1 cellular context compared by ENCODE assay signal in the genomic region with DNA sequence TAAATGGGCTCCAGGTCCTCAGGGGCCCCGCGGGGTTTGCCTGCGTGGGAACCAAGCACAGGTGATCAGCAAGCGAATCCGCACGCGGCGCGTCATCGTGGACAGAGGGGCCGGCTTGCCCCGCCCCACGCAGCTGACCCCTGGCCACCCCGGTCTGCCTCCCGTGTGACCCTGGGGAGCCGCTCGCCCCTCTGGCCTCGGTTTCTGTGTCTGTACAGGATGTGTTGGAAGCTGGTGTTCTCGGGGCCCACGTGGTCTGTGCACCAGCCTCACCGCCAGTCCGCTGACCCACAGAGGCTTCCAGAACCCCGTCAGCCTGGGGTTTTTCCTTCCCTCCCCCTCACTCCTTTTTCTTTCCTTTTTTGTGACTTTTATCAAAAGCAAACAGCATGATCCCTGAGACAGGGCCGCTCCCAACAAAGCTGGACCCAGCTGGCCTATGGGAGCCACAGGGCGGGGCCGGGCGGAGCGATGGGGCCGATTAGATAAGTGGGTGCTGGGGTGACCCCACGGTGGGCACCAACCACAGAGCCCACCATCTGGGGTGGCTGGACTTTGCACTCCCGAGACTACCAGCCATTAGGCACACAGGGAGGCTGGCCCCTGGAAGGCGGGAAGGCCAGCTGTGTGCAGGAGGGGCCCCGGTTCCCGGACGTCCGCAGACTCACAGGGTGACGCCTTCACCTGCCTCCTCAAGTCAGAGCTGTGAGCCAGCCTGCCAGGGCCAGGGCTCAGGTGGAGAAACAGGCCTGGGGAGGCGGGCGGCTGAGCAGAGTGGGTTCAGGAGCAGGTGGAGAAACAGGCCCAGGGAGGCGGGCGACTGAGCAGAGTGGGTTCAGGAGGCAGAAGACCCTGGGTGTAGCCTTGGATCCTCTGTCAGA.
TF ChIP-seq lines count a peak whose summit lies in the region.

No MANE protein-coding gene starts in this region.

TF ChIP-seq in HepG2, 621 proteins besides CTCF, POLR2A, EP300 and RAD21 (continued from another document and continues in another):
- TF ChIP-seq, protein P1, sequence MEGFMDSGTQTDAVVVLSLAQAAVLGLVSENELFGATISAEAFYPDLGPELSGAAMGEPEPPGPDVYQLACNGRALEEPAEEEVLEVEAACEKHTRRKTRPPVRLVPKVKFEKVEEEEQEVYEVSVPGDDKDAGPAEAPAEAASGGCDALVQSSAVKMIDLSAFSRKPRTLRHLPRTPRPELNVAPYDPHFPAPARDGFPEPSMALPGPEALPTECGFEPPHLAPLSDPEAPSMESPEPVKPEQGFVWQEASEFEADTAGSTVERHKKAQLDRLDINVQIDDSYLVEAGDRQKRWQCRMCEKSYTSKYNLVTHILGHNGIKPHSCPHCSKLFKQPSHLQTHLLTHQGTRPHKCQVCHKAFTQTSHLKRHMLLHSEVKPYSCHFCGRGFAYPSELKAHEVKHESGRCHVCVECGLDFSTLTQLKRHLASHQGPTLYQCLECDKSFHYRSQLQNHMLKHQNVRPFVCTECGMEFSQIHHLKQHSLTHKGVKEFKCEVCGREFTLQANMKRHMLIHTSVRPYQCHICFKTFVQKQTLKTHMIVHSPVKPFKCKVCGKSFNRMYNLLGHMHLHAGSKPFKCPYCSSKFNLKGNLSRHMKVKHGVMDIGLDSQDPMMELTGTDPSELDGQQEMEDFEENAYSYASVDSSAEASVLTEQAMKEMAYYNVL (CRISPR knock-in tag; IDR thresholded peaks at IDR 0.05; ENCODE audit: borderline replicate concordance), result peak; percentile 99
- TF ChIP-seq ZNF768 (CRISPR knock-in tag; IDR thresholded peaks at IDR 0.05) (no peak), GFI1 (CRISPR knock-in tag; IDR thresholded peaks at IDR 0.05; ENCODE audit: borderline replicate concordance) (no peak), RFXANK (CRISPR knock-in tag; IDR thresholded peaks at IDR 0.05) (no peak), MAFG (CRISPR knock-in tag; IDR thresholded peaks at IDR 0.05) (no peak), NFIC (IDR thresholded peaks at IDR 0.05; ENCODE audit: low read length) (no peak), ZMYM2 (CRISPR knock-in tag; IDR thresholded peaks at IDR 0.05) (0 out of 2 replicates have a peak, but pooled peaks have one; percentile 15), GABPA (IDR thresholded peaks at IDR 0.05; ENCODE audit: low read depth, low read length) (no peak), GABPA (CRISPR knock-in tag; IDR thresholded peaks at IDR 0.05; ENCODE audit: low read depth) (peak; percentile 26; the same call in 1 of the 2 replicates), ZNF788 (CRISPR knock-in tag; IDR thresholded peaks at IDR 0.05; ENCODE audit: borderline replicate concordance) (peak; percentile 97), NCOA5 (CRISPR knock-in tag; IDR thresholded peaks at IDR 0.05) (no peak), PHF8 (CRISPR knock-in tag; IDR thresholded peaks at IDR 0.05) (0 out of 2 replicates have a peak, but pooled peaks have one; percentile 40), SATB2 (CRISPR knock-in tag; IDR thresholded peaks at IDR 0.05) (no peak), ZFP62 (CRISPR knock-in tag; IDR thresholded peaks at IDR 0.05) (no peak), DNMT1 (CRISPR knock-in tag; IDR thresholded peaks at IDR 0.05) (no peak), HMG20B (CRISPR knock-in tag; conservative IDR thresholded peaks at IDR 0.05) (0 out of 2 replicates have a peak, but pooled peaks have one; percentile 39), CBX2 (IDR thresholded peaks at IDR 0.05; ENCODE audit: low read depth, low read length) (no peak), CBX2 (CRISPR knock-in tag; IDR thresholded peaks at IDR 0.05; ENCODE audit: low read depth) (no peak), PHF20 (CRISPR knock-in tag; IDR thresholded peaks at IDR 0.05) (0 out of 2 replicates have a peak, but pooled peaks have one; percentile 53), GATAD1 (CRISPR knock-in tag; IDR thresholded peaks at IDR 0.05) (peak; percentile 45; the same call in 1 of the 2 replicates), MAZ (IDR thresholded peaks at IDR 0.05; ENCODE audit: borderline replicate concordance, low read depth, low read length) (no peak), MAZ (CRISPR knock-in tag; IDR thresholded peaks at IDR 0.05; ENCODE audit: low read depth) (peak; percentile 90), YEATS2 (CRISPR knock-in tag; IDR thresholded peaks at IDR 0.05; ENCODE audit: borderline replicate concordance) (no peak), ZNF354B (CRISPR knock-in tag; IDR thresholded peaks at IDR 0.05) (no peak), KLF12 (CRISPR knock-in tag; IDR thresholded peaks at IDR 0.05; ENCODE audit: borderline replicate concordance) (no peak), ZFX (CRISPR knock-in tag; IDR thresholded peaks at IDR 0.05; ENCODE audit: low read depth) (peak; percentile 63), ERF (CRISPR knock-in tag; IDR thresholded peaks at IDR 0.05) (peak; percentile 51; the same call in 1 of the 2 replicates), NFKBIZ (CRISPR knock-in tag; IDR thresholded peaks at IDR 0.05) (no peak), ZFP82 (CRISPR knock-in tag; IDR thresholded peaks at IDR 0.05; ENCODE audit: borderline replicate concordance) (peak; percentile 80; the same call in 1 of the 2 replicates), KLF13 (CRISPR knock-in tag; IDR thresholded peaks at IDR 0.05) (peak; percentile 33; the same call in 1 of the 2 replicates), FIP1L1 (IDR thresholded peaks at IDR 0.05; ENCODE audit: borderline replicate concordance, insufficient read depth, low read depth, low read length) (no peak), ZNF263 (CRISPR knock-in tag; IDR thresholded peaks at IDR 0.05) (0 out of 2 replicates have a peak, but pooled peaks have one; percentile 7), ATAD3A (CRISPR knock-in tag; IDR thresholded peaks at IDR 0.05) (no peak), ZNF614 (CRISPR knock-in tag; IDR thresholded peaks at IDR 0.05; ENCODE audit: borderline replicate concordance) (peak; percentile 71; the same call in 1 of the 2 replicates), POLR2G (IDR thresholded peaks at IDR 0.05; ENCODE audit: low read depth, low read length) (peak; percentile 68; the same call in 1 of the 2 replicates), ZNF557 (CRISPR knock-in tag; IDR thresholded peaks at IDR 0.05) (peak; percentile 70), ZNF546 (CRISPR knock-in tag; conservative IDR thresholded peaks at IDR 0.05) (peak; percentile 96), IKZF1 (IDR thresholded peaks at IDR 0.05) (no peak), ZNF547 (CRISPR knock-in tag; IDR thresholded peaks at IDR 0.05) (peak; percentile 82), HHEX (CRISPR knock-in tag; IDR thresholded peaks at IDR 0.05) (0 out of 2 replicates have a peak, but pooled peaks have one; percentile 5), ZNF562 (CRISPR knock-in tag; IDR thresholded peaks at IDR 0.05; ENCODE audit: borderline replicate concordance) (no peak), ZNF253 (CRISPR knock-in tag; IDR thresholded peaks at IDR 0.05; ENCODE audit: borderline replicate concordance) (peak; percentile 74; the same call in 1 of the 2 replicates), MAF1 (CRISPR knock-in tag; IDR thresholded peaks at IDR 0.05; ENCODE audit: borderline replicate concordance) (peak; percentile 23; the same call in 1 of the 2 replicates), RBFOX2 (IDR thresholded peaks at IDR 0.05; ENCODE audit: low read depth, low read length) (peak; percentile 74), ZNF543 (CRISPR knock-in tag; IDR thresholded peaks at IDR 0.05) (peak; percentile 44; the same call in 1 of the 2 replicates), ZNF746 (CRISPR knock-in tag; IDR thresholded peaks at IDR 0.05) (peak; percentile 84), HOXA5 (CRISPR knock-in tag; IDR thresholded peaks at IDR 0.05) (no peak), ZNF83 (CRISPR knock-in tag; IDR thresholded peaks at IDR 0.05; ENCODE audit: borderline replicate concordance) (no peak), ZFYVE20 (CRISPR knock-in tag; IDR thresholded peaks at IDR 0.05; ENCODE audit: borderline replicate concordance, low read depth) (no peak), TBX2 (CRISPR knock-in tag; IDR thresholded peaks at IDR 0.05; ENCODE audit: borderline replicate concordance) (peak; percentile 97), ZNF652 (CRISPR knock-in tag; IDR thresholded peaks at IDR 0.05; ENCODE audit: borderline replicate concordance, low read depth) (no peak), ZNF781 (CRISPR knock-in tag; IDR thresholded peaks at IDR 0.05; ENCODE audit: borderline replicate concordance, not compliant biosample characterization) (peak; percentile 87)
- TF ChIP-seq, protein P2, sequence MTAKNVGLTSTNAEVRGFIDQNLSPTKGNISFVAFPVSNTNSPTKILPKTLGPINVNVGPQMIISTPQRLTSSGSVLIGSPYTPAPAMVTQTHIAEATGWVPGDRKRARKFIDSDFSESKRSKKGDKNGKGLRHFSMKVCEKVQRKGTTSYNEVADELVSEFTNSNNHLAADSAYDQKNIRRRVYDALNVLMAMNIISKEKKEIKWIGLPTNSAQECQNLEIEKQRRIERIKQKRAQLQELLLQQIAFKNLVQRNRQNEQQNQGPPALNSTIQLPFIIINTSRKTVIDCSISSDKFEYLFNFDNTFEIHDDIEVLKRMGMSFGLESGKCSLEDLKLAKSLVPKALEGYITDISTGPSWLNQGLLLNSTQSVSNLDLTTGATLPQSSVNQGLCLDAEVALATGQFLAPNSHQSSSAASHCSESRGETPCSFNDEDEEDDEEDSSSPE (CRISPR knock-in tag; IDR thresholded peaks at IDR 0.05), result peak; percentile 74
- TF ChIP-seq, protein P3, sequence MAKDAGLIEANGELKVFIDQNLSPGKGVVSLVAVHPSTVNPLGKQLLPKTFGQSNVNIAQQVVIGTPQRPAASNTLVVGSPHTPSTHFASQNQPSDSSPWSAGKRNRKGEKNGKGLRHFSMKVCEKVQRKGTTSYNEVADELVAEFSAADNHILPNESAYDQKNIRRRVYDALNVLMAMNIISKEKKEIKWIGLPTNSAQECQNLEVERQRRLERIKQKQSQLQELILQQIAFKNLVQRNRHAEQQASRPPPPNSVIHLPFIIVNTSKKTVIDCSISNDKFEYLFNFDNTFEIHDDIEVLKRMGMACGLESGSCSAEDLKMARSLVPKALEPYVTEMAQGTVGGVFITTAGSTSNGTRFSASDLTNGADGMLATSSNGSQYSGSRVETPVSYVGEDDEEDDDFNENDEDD (CRISPR knock-in tag; IDR thresholded peaks at IDR 0.05; ENCODE audit: borderline replicate concordance), result peak; percentile 77
- TF ChIP-seq, protein P4, sequence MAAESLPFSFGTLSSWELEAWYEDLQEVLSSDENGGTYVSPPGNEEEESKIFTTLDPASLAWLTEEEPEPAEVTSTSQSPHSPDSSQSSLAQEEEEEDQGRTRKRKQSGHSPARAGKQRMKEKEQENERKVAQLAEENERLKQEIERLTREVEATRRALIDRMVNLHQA (CRISPR knock-in tag; IDR thresholded peaks at IDR 0.05), result no peak
- TF ChIP-seq, protein P5, sequence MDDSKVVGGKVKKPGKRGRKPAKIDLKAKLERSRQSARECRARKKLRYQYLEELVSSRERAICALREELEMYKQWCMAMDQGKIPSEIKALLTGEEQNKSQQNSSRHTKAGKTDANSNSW (CRISPR knock-in tag; IDR thresholded peaks at IDR 0.05; ENCODE audit: borderline replicate concordance), result no peak; the same call in 1 of the 2 replicates
- TF ChIP-seq, protein P6, sequence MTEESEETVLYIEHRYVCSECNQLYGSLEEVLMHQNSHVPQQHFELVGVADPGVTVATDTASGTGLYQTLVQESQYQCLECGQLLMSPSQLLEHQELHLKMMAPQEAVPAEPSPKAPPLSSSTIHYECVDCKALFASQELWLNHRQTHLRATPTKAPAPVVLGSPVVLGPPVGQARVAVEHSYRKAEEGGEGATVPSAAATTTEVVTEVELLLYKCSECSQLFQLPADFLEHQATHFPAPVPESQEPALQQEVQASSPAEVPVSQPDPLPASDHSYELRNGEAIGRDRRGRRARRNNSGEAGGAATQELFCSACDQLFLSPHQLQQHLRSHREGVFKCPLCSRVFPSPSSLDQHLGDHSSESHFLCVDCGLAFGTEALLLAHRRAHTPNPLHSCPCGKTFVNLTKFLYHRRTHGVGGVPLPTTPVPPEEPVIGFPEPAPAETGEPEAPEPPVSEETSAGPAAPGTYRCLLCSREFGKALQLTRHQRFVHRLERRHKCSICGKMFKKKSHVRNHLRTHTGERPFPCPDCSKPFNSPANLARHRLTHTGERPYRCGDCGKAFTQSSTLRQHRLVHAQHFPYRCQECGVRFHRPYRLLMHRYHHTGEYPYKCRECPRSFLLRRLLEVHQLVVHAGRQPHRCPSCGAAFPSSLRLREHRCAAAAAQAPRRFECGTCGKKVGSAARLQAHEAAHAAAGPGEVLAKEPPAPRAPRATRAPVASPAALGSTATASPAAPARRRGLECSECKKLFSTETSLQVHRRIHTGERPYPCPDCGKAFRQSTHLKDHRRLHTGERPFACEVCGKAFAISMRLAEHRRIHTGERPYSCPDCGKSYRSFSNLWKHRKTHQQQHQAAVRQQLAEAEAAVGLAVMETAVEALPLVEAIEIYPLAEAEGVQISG (CRISPR knock-in tag; IDR thresholded peaks at IDR 0.05), result peak; percentile 73
- TF ChIP-seq, protein P7, sequence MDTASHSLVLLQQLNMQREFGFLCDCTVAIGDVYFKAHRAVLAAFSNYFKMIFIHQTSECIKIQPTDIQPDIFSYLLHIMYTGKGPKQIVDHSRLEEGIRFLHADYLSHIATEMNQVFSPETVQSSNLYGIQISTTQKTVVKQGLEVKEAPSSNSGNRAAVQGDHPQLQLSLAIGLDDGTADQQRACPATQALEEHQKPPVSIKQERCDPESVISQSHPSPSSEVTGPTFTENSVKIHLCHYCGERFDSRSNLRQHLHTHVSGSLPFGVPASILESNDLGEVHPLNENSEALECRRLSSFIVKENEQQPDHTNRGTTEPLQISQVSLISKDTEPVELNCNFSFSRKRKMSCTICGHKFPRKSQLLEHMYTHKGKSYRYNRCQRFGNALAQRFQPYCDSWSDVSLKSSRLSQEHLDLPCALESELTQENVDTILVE (CRISPR knock-in tag; IDR thresholded peaks at IDR 0.05), result peak; percentile 39; the same call in 1 of the 2 replicates
- TF ChIP-seq, protein P8, sequence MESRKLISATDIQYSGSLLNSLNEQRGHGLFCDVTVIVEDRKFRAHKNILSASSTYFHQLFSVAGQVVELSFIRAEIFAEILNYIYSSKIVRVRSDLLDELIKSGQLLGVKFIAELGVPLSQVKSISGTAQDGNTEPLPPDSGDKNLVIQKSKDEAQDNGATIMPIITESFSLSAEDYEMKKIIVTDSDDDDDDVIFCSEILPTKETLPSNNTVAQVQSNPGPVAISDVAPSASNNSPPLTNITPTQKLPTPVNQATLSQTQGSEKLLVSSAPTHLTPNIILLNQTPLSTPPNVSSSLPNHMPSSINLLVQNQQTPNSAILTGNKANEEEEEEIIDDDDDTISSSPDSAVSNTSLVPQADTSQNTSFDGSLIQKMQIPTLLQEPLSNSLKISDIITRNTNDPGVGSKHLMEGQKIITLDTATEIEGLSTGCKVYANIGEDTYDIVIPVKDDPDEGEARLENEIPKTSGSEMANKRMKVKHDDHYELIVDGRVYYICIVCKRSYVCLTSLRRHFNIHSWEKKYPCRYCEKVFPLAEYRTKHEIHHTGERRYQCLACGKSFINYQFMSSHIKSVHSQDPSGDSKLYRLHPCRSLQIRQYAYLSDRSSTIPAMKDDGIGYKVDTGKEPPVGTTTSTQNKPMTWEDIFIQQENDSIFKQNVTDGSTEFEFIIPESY (CRISPR knock-in tag; IDR thresholded peaks at IDR 0.05), result peak; percentile 52
- TF ChIP-seq, protein P9, sequence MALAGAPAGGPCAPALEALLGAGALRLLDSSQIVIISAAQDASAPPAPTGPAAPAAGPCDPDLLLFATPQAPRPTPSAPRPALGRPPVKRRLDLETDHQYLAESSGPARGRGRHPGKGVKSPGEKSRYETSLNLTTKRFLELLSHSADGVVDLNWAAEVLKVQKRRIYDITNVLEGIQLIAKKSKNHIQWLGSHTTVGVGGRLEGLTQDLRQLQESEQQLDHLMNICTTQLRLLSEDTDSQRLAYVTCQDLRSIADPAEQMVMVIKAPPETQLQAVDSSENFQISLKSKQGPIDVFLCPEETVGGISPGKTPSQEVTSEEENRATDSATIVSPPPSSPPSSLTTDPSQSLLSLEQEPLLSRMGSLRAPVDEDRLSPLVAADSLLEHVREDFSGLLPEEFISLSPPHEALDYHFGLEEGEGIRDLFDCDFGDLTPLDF (CRISPR knock-in tag; IDR thresholded peaks at IDR 0.05), result peak; percentile 63
